In the genomic region with DNA sequence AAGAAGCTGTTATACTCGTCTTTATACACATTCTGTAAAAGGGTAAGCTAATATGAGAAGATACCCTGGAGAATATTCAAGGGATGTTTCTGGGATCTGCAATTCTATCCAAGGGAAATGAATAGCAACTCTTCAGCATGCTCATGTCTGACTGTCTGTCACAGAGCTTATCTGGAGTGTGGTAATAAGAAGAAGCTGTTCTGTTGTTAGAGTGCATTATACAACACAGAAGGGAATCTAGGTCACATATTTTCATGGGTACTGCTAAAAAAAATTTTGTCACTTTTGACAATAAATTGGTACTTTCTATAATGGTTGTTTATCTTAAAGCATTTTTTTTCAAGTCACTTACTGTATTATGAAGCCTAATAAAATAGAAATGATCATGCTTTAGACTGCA, we compare ENCODE assay signal across 29 cellular contexts.
"Had no signal": no experiment of that assay in that cellular context is flagged by ENCODE, and none has a peak within 500 bp of the region (broad histone marks: within the 10 kb centered on the region; RNA-seq: fewer than 3 reads in every experiment).

No MANE protein-coding gene starts in this region.

- H3K4me3 Mint-ChIP-seq: activated CD4-positive, alpha-beta memory T cell treated with anti-CD3 and anti-CD28 coated beads for 36 hours; activated naive CD4-positive, alpha-beta T cell treated with anti-CD3 and anti-CD28 coated beads, Interleukin-2, amount 10 ng/mL, durations not matched to agents 7 days and 5 days; activated naive CD8-positive, alpha-beta T cell treated with anti-CD3 and anti-CD28 coated beads, Interleukin-2, amount 10 ng/mL, durations not matched to agents 7 days and 5 days; activated T-helper 1 cell treated with anti-CD3 and anti-CD28 coated beads, Interleukin-12 subunit alpha, Interleukin-12 subunit beta, Interleukin-2, Interleukin-4 antibody, amounts not matched to agents 30 ng/mL and 10 ng/mL and 1 ng/mL, durations not matched to agents 14 hours and 24 hours and 36 hours; dendritic cell treated with granulocyte-macrophage colony-stimulating factor and Interleukin-4, amounts not matched to agents 40 ng/mL and 50 ng/mL, for 4 days; endodermal cell; mesothelial cell of epicardium; naive B cell; stimulated activated memory B cell treated with anti-CD40 and anti-IgM and Interleukin-4, amounts not matched to agents 10 μg/mL and 1 μg/mL and 100 μg/mL, for 72 hours; stimulated activated naive CD8-positive, alpha-beta T cell treated with anti-CD3 and anti-CD28 coated beads, Interleukin-15, amount 100 ng/mL, for 72 hours had no signal

- H3K27ac Mint-ChIP-seq: activated CD4-positive, alpha-beta memory T cell treated with anti-CD3 and anti-CD28 coated beads for 36 hours; activated naive CD4-positive, alpha-beta T cell treated with anti-CD3 and anti-CD28 coated beads, Interleukin-2, amount 10 ng/mL, durations not matched to agents 7 days and 5 days; activated naive CD8-positive, alpha-beta T cell treated with anti-CD3 and anti-CD28 coated beads, Interleukin-2, amount 10 ng/mL, durations not matched to agents 7 days and 5 days; activated T-helper 1 cell treated with anti-CD3 and anti-CD28 coated beads, Interleukin-12 subunit alpha, Interleukin-12 subunit beta, Interleukin-2, Interleukin-4 antibody, amounts not matched to agents 30 ng/mL and 10 ng/mL and 1 ng/mL, durations not matched to agents 14 hours and 24 hours and 36 hours; dendritic cell treated with granulocyte-macrophage colony-stimulating factor and Interleukin-4, amounts not matched to agents 40 ng/mL and 50 ng/mL, for 4 days; endodermal cell; mesothelial cell of epicardium; naive B cell; stimulated activated memory B cell treated with anti-CD40 and anti-IgM and Interleukin-4, amounts not matched to agents 10 μg/mL and 1 μg/mL and 100 μg/mL, for 72 hours; stimulated activated naive CD8-positive, alpha-beta T cell treated with anti-CD3 and anti-CD28 coated beads, Interleukin-15, amount 100 ng/mL, for 72 hours had no signal

- H3K4me1 Mint-ChIP-seq: activated naive CD4-positive, alpha-beta T cell treated with anti-CD3 and anti-CD28 coated beads, Interleukin-2, amount 10 ng/mL, durations not matched to agents 7 days and 5 days had no signal

- H3K36me3 Mint-ChIP-seq: activated CD4-positive, alpha-beta memory T cell treated with anti-CD3 and anti-CD28 coated beads for 36 hours; activated naive CD4-positive, alpha-beta T cell treated with anti-CD3 and anti-CD28 coated beads, Interleukin-2, amount 10 ng/mL, durations not matched to agents 7 days and 5 days; activated naive CD8-positive, alpha-beta T cell treated with anti-CD3 and anti-CD28 coated beads, Interleukin-2, amount 10 ng/mL, durations not matched to agents 7 days and 5 days; mesothelial cell of epicardium; naive B cell had no signal

- H3K9me3 Mint-ChIP-seq: activated CD4-positive, alpha-beta memory T cell treated with anti-CD3 and anti-CD28 coated beads for 36 hours; activated naive CD4-positive, alpha-beta T cell treated with anti-CD3 and anti-CD28 coated beads, Interleukin-2, amount 10 ng/mL, durations not matched to agents 7 days and 5 days; activated naive CD8-positive, alpha-beta T cell treated with anti-CD3 and anti-CD28 coated beads, Interleukin-2, amount 10 ng/mL, durations not matched to agents 7 days and 5 days; activated T-helper 1 cell treated with anti-CD3 and anti-CD28 coated beads, Interleukin-12 subunit alpha, Interleukin-12 subunit beta, Interleukin-2, Interleukin-4 antibody, amounts not matched to agents 30 ng/mL and 10 ng/mL and 1 ng/mL, durations not matched to agents 14 hours and 24 hours and 36 hours; dendritic cell treated with granulocyte-macrophage colony-stimulating factor and Interleukin-4, amounts not matched to agents 40 ng/mL and 50 ng/mL, for 4 days; endodermal cell; mesothelial cell of epicardium; naive B cell; stimulated activated memory B cell treated with anti-CD40 and anti-IgM and Interleukin-4, amounts not matched to agents 10 μg/mL and 1 μg/mL and 100 μg/mL, for 72 hours; stimulated activated naive CD8-positive, alpha-beta T cell treated with anti-CD3 and anti-CD28 coated beads, Interleukin-15, amount 100 ng/mL, for 72 hours had no signal

- ATAC-seq: esophagus mucosa; sciatic nerve; stimulated activated memory B cell treated with anti-CD40 and anti-IgM and Interleukin-4, amounts not matched to agents 10 μg/mL and 1 μg/mL and 100 μg/mL, for 72 hours; stimulated activated naive CD8-positive, alpha-beta T cell treated with anti-CD3 and anti-CD28 coated beads, Interleukin-15, amount 100 ng/mL, for 72 hours; upper lobe of right lung had no signal

- H3K9me3 ChIP-seq: heart right ventricle, suprapubic skin, tibial artery, upper lobe of right lung had no signal

- H3K27me3 Mint-ChIP-seq: activated CD4-positive, alpha-beta memory T cell treated with anti-CD3 and anti-CD28 coated beads for 36 hours; activated naive CD4-positive, alpha-beta T cell treated with anti-CD3 and anti-CD28 coated beads, Interleukin-2, amount 10 ng/mL, durations not matched to agents 7 days and 5 days; naive B cell; stimulated activated memory B cell treated with anti-CD40 and anti-IgM and Interleukin-4, amounts not matched to agents 10 μg/mL and 1 μg/mL and 100 μg/mL, for 72 hours; stimulated activated naive CD8-positive, alpha-beta T cell treated with anti-CD3 and anti-CD28 coated beads, Interleukin-15, amount 100 ng/mL, for 72 hours had no signal

- DNase-seq: activated CD4-positive, alpha-beta memory T cell treated with anti-CD3 and anti-CD28 coated beads for 36 hours; activated CD4-positive, alpha-beta T cell treated with anti-CD3 and anti-CD28 coated beads for 48 hours; activated CD8-positive, alpha-beta memory T cell treated with anti-CD3 and anti-CD28 coated beads, Interleukin-2, amount 50 U/mL, for 4 hours; activated gamma-delta T cell; activated naive CD4-positive, alpha-beta T cell treated with anti-CD3 and anti-CD28 coated beads, Interleukin-2, amount 10 ng/mL, durations not matched to agents 7 days and 5 days; activated naive CD8-positive, alpha-beta T cell treated with anti-CD3 and anti-CD28 coated beads, Interleukin-2, amount 10 ng/mL, durations not matched to agents 7 days and 5 days; activated T-cell treated with anti-CD3 and anti-CD28 coated beads, Interleukin-2, amount 50 U/mL, for 1 hour; brain microvascular endothelial cell; central memory CD4-positive, alpha-beta T cell; endodermal cell; foreskin fibroblast; heart right ventricle; islet precursor cell; naive B cell; small intestine; stimulated activated CD4-positive, alpha-beta T cell treated with anti-CD3 and anti-CD28 coated beads, Interleukin-4, amount 100 ng/mL, for 24 hours; stimulated activated naive CD8-positive, alpha-beta T cell treated with anti-CD3 and anti-CD28 coated beads, Interleukin-15, amount 100 ng/mL, for 72 hours; T-helper 1 cell; tibial artery; upper lobe of right lung had no signal

- H3K4me1 ChIP-seq: suprapubic skin, tibial artery, upper lobe of right lung had no signal

- H3K27me3 ChIP-seq: brain microvascular endothelial cell, heart right ventricle, suprapubic skin, tibial artery, upper lobe of right lung had no signal

- H3K27ac ChIP-seq: brain microvascular endothelial cell, heart right ventricle, parathyroid adenoma, suprapubic skin, tibial artery, upper lobe of right lung, VCaP had no signal

- H3K36me3 ChIP-seq: brain microvascular endothelial cell, heart right ventricle, suprapubic skin, tibial artery, upper lobe of right lung had no signal

- H3K4me3 ChIP-seq: heart right ventricle, suprapubic skin, tibial artery, upper lobe of right lung had no signal
